Comparison of ENCODE assay signal across 8 cellular contexts in the genomic region with DNA sequence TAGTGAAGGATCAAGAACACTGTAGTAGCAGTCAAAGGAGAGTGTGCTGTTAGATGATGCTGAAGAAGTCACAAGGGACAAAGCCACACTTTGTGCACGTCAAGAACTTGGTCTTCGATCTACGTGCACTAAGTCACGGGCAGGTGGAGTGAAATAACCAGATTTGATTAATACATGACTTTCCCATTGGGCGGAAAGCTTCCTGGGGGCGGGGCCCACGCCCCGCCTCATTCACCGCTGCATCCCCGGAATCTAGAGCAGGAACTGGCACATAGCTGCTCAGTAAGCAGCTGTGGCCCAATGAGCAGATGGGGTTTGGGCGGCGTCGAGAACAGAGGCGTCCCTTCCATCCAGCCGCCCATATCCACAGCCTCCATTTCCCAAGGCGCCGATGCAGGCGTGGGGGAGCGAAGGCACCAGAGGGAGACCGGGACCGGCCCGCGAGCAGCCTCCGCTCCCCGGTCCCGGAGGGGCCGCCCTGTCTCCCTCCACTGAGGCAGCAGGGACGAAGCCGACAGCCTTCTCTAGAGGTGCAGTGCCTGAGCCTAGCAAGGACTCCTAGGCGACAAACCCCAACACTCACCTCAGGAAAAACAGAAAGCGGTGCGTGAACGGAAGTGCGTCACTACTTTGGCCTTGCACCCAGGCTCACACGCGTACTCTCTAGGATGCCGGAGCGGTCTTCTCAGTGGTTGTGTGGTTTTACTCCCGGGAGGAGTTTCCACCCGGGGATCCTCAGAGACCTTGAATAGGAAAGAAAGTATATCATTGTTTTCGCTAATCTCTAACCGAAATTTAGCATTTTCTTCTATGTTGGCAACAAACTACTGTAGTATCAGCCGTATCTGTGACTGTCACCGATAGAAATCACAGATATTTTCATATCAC. TPM values are rescaled to one million over a fixed set of nuclear protein-coding genes. Genes with fewer than 3 reads are reported as not detected.
DNase-seq lines count a peak whose midpoint lies in the region; FAIRE-seq lines count a peak whose summit lies in the region.

No MANE protein-coding gene starts in this region.

- H2AFZ ChIP-seq in neuronal stem cell (ENCODE audit: low read length) = peak overlapping the region; percentile 93

- no CpG with 5 or more reads among the region's 44 CpGs for WGBS in neuronal stem cell (ENCODE audit: extremely low coverage in 2 of 2, insufficient read length in 2 of 2, insufficient replicate concordance in 1 of 2), 2 donors

- peak; percentile 98 for DNase-seq in G401 (ENCODE audit: low spot score)
- peak; percentile 81 to 82 for DNase-seq in HAP-1 (ENCODE audit: low spot score in 2 of 2)
- DNase-seq in MG63 = peak; percentile 72
- DNase-seq in SJCRH30 = peak; percentile 73 to 84
- DNase-seq in activated naive CD4-positive, alpha-beta T cell treated with Interleukin-2 at 50 U/mL for 16 hours = peak; percentile 78
- DNase-seq in frontal cortex (ENCODE audit: low spot score in 2 of 2) = peak; percentile 71 to 81
- DNase-seq in neuronal stem cell (ENCODE audit: low spot score) = peak; percentile 75

- no peak overlapping the region for H4K91ac ChIP-seq in neuronal stem cell (ENCODE audit: low read depth, low read length, poor library complexity)

- no peak overlapping the region for H2BK120ac ChIP-seq in neuronal stem cell (ENCODE audit: low read depth, low read length)

- H2AK5ac ChIP-seq in neuronal stem cell (ENCODE audit: low read depth, low read length) = no peak overlapping the region

- peak overlapping the region; percentile 61 for H3K27ac ChIP-seq in SJCRH30
- H3K27ac ChIP-seq in neuronal stem cell (replicated peaks; ENCODE audit: low read length) = peak overlapping the region; percentile 76
- H3K27ac ChIP-seq in subcutaneous abdominal adipose tissue (ENCODE audit: low read depth, low read length) = peak overlapping the region; percentile 95

- no peaks in the 10 kb centered on the region for H3K27me3 ChIP-seq in HAP-1 (ENCODE audit: low read depth)
- no peaks in the 10 kb centered on the region for H3K27me3 ChIP-seq in MG63
- H3K27me3 ChIP-seq in SJCRH30 = no peaks in the 10 kb centered on the region
- no peaks in the 10 kb centered on the region for H3K27me3 ChIP-seq in neuronal stem cell (ENCODE audit: control insufficient read depth in 3 of 3, insufficient read depth in 3 of 3, low read depth in 1 of 3, low read length in 3 of 3)
- H3K27me3 ChIP-seq in subcutaneous abdominal adipose tissue (ENCODE audit: control insufficient read depth in 5 of 5, insufficient read depth in 4 of 5, low read length in 5 of 5) = no peaks in the 10 kb centered on the region

- H2BK5ac ChIP-seq in neuronal stem cell (ENCODE audit: low read length) = no peak overlapping the region

- H3K4ac ChIP-seq in neuronal stem cell (ENCODE audit: low read length) = no peak overlapping the region

- in situ Hi-C loops in G401 (cut with HindIII; ENCODE audit: low sequenced_read_pairs) (no loop called here), HAP-1 (cut with MboI; ENCODE audit: low sequenced_read_pairs) (no loop called here)

- peak overlapping the region; percentile 66 for H3K4me2 ChIP-seq in neuronal stem cell (ENCODE audit: insufficient read depth, low read length, poor library complexity, severe bottlenecking)

- H2BK15ac ChIP-seq in neuronal stem cell (ENCODE audit: low read length) = no peak overlapping the region

- peak overlapping the region; percentile 36 for H3K23ac ChIP-seq in neuronal stem cell (ENCODE audit: low read depth, low read length, poor library complexity)

- no peak overlapping the region for H3K14ac ChIP-seq in neuronal stem cell (ENCODE audit: low read length)

- H4K8ac ChIP-seq in neuronal stem cell (ENCODE audit: low read depth, low read length) = peak overlapping the region; percentile 45

- H3K4me3 ChIP-seq in HAP-1 (peak overlapping the region; percentile 89), MG63 (peak overlapping the region; percentile 86), SJCRH30 (peak overlapping the region; percentile 83), neuronal stem cell (ENCODE audit: low read length in 2 of 2) (peak overlapping the region; percentile 76 to 98), subcutaneous abdominal adipose tissue (ENCODE audit: low read depth in 1 of 5, low read length in 5 of 5) (peak overlapping the region; percentile 87 to 99 (median 95))

- FAIRE-seq in frontal cortex (lab: Jason Lieb, UNC) = peak; percentile 24

- peak overlapping the region; percentile 76 for H3K18ac ChIP-seq in neuronal stem cell (ENCODE audit: low read length)

- H3K79me1 ChIP-seq in neuronal stem cell (ENCODE audit: low read depth, low read length) = no peaks in the 10 kb centered on the region

- H2BK12ac ChIP-seq in neuronal stem cell (ENCODE audit: low read length) = no peak overlapping the region

- H3K4me1 ChIP-seq in HAP-1 (peaks cover 2% of the 10 kb centered on the region; the same call in 1 of the 2 replicates), SJCRH30 (no peaks in the 10 kb centered on the region), neuronal stem cell (ENCODE audit: control insufficient read depth in 2 of 2, insufficient read depth in 1 of 2, low read depth in 1 of 2, low read length in 2 of 2) (peaks cover 0 to 1% of the 10 kb centered on the region in 2 donors), subcutaneous abdominal adipose tissue (ENCODE audit: control insufficient read depth in 5 of 5, insufficient read depth in 5 of 5, low read length in 5 of 5) (peaks cover 6 to 13% (median 11%) of the 10 kb centered on the region in 5 donors)

- H3K36me3 ChIP-seq in HAP-1 (replicated peaks) (no peaks in the 10 kb centered on the region), MG63 (no peaks in the 10 kb centered on the region), SJCRH30 (no peaks in the 10 kb centered on the region), neuronal stem cell (replicated peaks in 1 of 2; ENCODE audit: control insufficient read depth in 2 of 2, insufficient read depth in 2 of 2, low read length in 2 of 2) (peaks cover 0 to 1% of the 10 kb centered on the region in 2 donors), subcutaneous abdominal adipose tissue (ENCODE audit: control insufficient read depth in 5 of 5, insufficient read depth in 5 of 5, low read length in 5 of 5) (peaks cover 0 to 6% (median 0%) of the 10 kb centered on the region in 5 donors)

- H3K9me3 ChIP-seq in HAP-1 = no peaks in the 10 kb centered on the region
- no peaks in the 10 kb centered on the region for H3K9me3 ChIP-seq in MG63
- no peaks in the 10 kb centered on the region for H3K9me3 ChIP-seq in SJCRH30 (replicated peaks)
- no peaks in the 10 kb centered on the region for H3K9me3 ChIP-seq in neuronal stem cell (replicated peaks in 1 of 2; ENCODE audit: control insufficient read depth in 2 of 2, insufficient read depth in 1 of 2, low read depth in 1 of 2, low read length in 2 of 2)
- no peaks in the 10 kb centered on the region for H3K9me3 ChIP-seq in subcutaneous abdominal adipose tissue (ENCODE audit: control insufficient read depth in 5 of 5, low read length in 5 of 5)

- H3K9ac ChIP-seq in neuronal stem cell (ENCODE audit: low read depth, low read length, poor library complexity) = peak overlapping the region; percentile 85
- peak overlapping the region; percentile 90 to 96 (median 93) for H3K9ac ChIP-seq in subcutaneous abdominal adipose tissue (ENCODE audit: low read length in 5 of 5)

RNA-seq across cellular contexts. Expression of a gene that starts 4.9 kb away (rescaled TPM):
- total RNA-seq in G401 (2014; rRNA removed; shearing (Covaris generic)) = 2.2 and 2.3 TPM in 2 replicates
- total RNA-seq in MG63 (2014; rRNA removed; shearing (Covaris generic); ENCODE audit: low replicate concordance) = 0.25 and 1.1 TPM in 2 replicates
- 1.1 and 2.4 TPM in 2 replicates for total RNA-seq in SJCRH30 (2014; rRNA removed; shearing (Covaris generic))
- total RNA-seq in frontal cortex = 6.5 TPM
- polyA plus RNA-seq in neuronal stem cell (2013, experiment 1 of 2) = 4.7 TPM
- polyA plus RNA-seq in neuronal stem cell (2013, experiment 2 of 2) = 4.3 TPM

RNA-seq across cellular contexts. Expression of a gene that starts 22.2 kb away (rescaled TPM):
- total RNA-seq in G401 (2014; rRNA removed; shearing (Covaris generic)) = 8.5 and 13.4 TPM in 2 replicates
- 3.6 and 4.2 TPM in 2 replicates for total RNA-seq in MG63 (2014; rRNA removed; shearing (Covaris generic); ENCODE audit: low replicate concordance)
- 4.4 and 6.2 TPM in 2 replicates for total RNA-seq in SJCRH30 (2014; rRNA removed; shearing (Covaris generic))
- 23.6 TPM for total RNA-seq in frontal cortex
- 8.0 TPM for polyA plus RNA-seq in neuronal stem cell (2013, experiment 1 of 2)
- polyA plus RNA-seq in neuronal stem cell (2013, experiment 2 of 2) = 8.5 TPM

RNA-seq across cellular contexts. Expression of a gene that starts 42.0 kb away (rescaled TPM):
- total RNA-seq in G401 (2014; rRNA removed; shearing (Covaris generic)) = not detected in 2 replicates
- 0.47 TPM in 1 of 2 replicates, not detected in the other for total RNA-seq in MG63 (2014; rRNA removed; shearing (Covaris generic); ENCODE audit: low replicate concordance)
- 0.61 and 0.71 TPM in 2 replicates for total RNA-seq in SJCRH30 (2014; rRNA removed; shearing (Covaris generic))
- not detected for total RNA-seq in frontal cortex
- polyA plus RNA-seq in neuronal stem cell (2013, experiment 1 of 2) = not detected
- not detected for polyA plus RNA-seq in neuronal stem cell (2013, experiment 2 of 2)

RNA-seq across cellular contexts. Expression of a gene that starts 42.4 kb away (rescaled TPM):
- total RNA-seq in G401 (2014; rRNA removed; shearing (Covaris generic)) = not detected in 2 replicates
- not detected in 2 replicates for total RNA-seq in MG63 (2014; rRNA removed; shearing (Covaris generic); ENCODE audit: low replicate concordance)
- not detected in 2 replicates for total RNA-seq in SJCRH30 (2014; rRNA removed; shearing (Covaris generic))
- total RNA-seq in frontal cortex = not detected
- not detected for polyA plus RNA-seq in neuronal stem cell (2013, experiment 1 of 2)
- polyA plus RNA-seq in neuronal stem cell (2013, experiment 2 of 2) = not detected

Comparison
In these comparisons a context has a peak if more than half of its experiments do, and no peak if none do; other contexts are left out.
1. Peak in every context shown above with its lines: DNase-seq, H3K4me3 ChIP-seq and H3K27ac ChIP-seq.